23 cellular contexts compared by ENCODE assay signal in the genomic region with DNA sequence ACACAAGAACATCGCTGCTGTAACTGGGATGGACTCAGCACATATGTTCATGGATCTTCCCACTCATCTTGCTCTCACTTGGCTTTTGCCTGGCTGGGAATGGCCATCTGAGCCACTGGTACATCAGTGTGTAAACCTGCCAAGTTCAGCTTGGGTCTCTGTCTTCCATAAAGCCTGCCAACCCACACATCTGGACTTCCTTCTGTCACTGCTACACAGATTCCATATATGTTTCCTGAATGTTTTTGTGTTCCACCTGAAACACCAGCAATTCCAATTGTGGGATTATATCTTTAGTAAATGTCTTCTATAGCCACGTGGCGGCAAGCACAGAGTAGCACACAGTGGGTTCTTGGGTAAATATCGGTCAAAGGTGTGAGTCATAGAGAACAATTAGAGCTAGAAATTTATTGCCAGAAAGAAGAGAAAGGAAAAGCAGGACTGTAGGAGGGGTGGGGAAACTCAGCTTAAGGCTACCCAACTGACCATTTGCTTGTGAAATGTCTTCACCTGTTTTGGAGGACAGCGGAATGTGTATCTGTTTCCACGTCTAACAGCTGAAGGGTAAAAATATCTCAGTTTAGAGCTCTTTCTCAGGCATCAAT.
"Had no signal": no experiment of that assay in that cellular context is flagged by ENCODE, and none has a peak within 500 bp of the region (broad histone marks: within the 10 kb centered on the region; RNA-seq: fewer than 3 reads in every experiment).

No MANE protein-coding gene starts in this region.

- H3K27me3 ChIP-seq: brain microvascular endothelial cell, dorsolateral prefrontal cortex, esophagus muscularis mucosa, hepatocyte, thyroid gland had no signal

- H3K79me2 ChIP-seq: hepatocyte had no signal

- H3K4me3 ChIP-seq: dorsolateral prefrontal cortex, esophagus muscularis mucosa, hepatocyte, lower lobe of right lung, thyroid gland had no signal

- ATAC-seq: activated naive CD8-positive, alpha-beta T cell treated with anti-CD3 and anti-CD28 coated beads, Interleukin-2, amount 50 U/mL, for 24 hours; effector memory CD8-positive, alpha-beta T cell; left lobe of liver; lower lobe of right lung; natural killer cell; T-helper 17 cell had no signal

- H3K4me3 Mint-ChIP-seq: activated CD4-positive, alpha-beta memory T cell treated with anti-CD3 and anti-CD28 coated beads for 36 hours; activated naive CD8-positive, alpha-beta T cell treated with anti-CD3 and anti-CD28 coated beads, Interleukin-2, amount 50 U/mL, for 24 hours; effector memory CD8-positive, alpha-beta T cell; immature natural killer cell; natural killer cell; T-helper 17 cell had no signal

- H3K9me3 ChIP-seq: esophagus muscularis mucosa, lower lobe of right lung, thyroid gland had no signal

- H3K4me2 ChIP-seq: hepatocyte had no signal

- H3K27ac ChIP-seq: brain microvascular endothelial cell, dorsolateral prefrontal cortex, esophagus muscularis mucosa, hepatocyte, lower lobe of right lung, thyroid gland had no signal

- H3K27ac Mint-ChIP-seq: activated CD4-positive, alpha-beta memory T cell treated with anti-CD3 and anti-CD28 coated beads for 36 hours; activated naive CD8-positive, alpha-beta T cell treated with anti-CD3 and anti-CD28 coated beads, Interleukin-2, amount 50 U/mL, for 24 hours; effector memory CD8-positive, alpha-beta T cell; immature natural killer cell; natural killer cell; progenitor cell of endocrine pancreas; T-helper 17 cell had no signal

- H3K9me3 Mint-ChIP-seq: activated CD4-positive, alpha-beta memory T cell treated with anti-CD3 and anti-CD28 coated beads for 36 hours; activated naive CD8-positive, alpha-beta T cell treated with anti-CD3 and anti-CD28 coated beads, Interleukin-2, amount 50 U/mL, for 24 hours; effector memory CD8-positive, alpha-beta T cell; natural killer cell had no signal

- H2AFZ ChIP-seq: hepatocyte had no signal

- DNase-seq: activated CD4-positive, alpha-beta memory T cell treated with anti-CD3 and anti-CD28 coated beads for 36 hours; activated CD4-positive, alpha-beta T cell treated with anti-CD3 and anti-CD28 coated beads for 48 hours; activated CD4-positive, CD25-positive, alpha-beta regulatory T cell; activated gamma-delta T cell; activated naive CD4-positive, alpha-beta T cell treated with anti-CD3 and anti-CD28 coated beads, Interleukin-2, amount 50 U/mL, for 16 hours; activated naive CD8-positive, alpha-beta T cell treated with anti-CD3 and anti-CD28 coated beads, Interleukin-2, amount 50 U/mL, for 24 hours; brain microvascular endothelial cell; central memory CD4-positive, alpha-beta T cell; dorsolateral prefrontal cortex; effector memory CD8-positive, alpha-beta T cell; glutamatergic neuron; immature natural killer cell; lower lobe of right lung; natural killer cell; stimulated activated CD4-positive, alpha-beta T cell treated with anti-CD3 and anti-CD28 coated beads, Interleukin-4, amount 100 ng/mL, for 24 hours; stimulated activated naive CD4-positive, alpha-beta T cell treated with Interleukin-2 at 50 U/mL for 16 hours; substantia nigra; T-helper 17 cell; thyroid gland had no signal

- H3K4me1 Mint-ChIP-seq: activated naive CD8-positive, alpha-beta T cell treated with anti-CD3 and anti-CD28 coated beads, Interleukin-2, amount 50 U/mL, for 24 hours; immature natural killer cell; natural killer cell; T-helper 17 cell had no signal

- H3K4me1 ChIP-seq: esophagus muscularis mucosa, lower lobe of right lung, thyroid gland had no signal

- H3K36me3 Mint-ChIP-seq: activated CD4-positive, alpha-beta memory T cell treated with anti-CD3 and anti-CD28 coated beads for 36 hours; immature natural killer cell; natural killer cell had no signal

- H3K36me3 ChIP-seq: brain microvascular endothelial cell, esophagus muscularis mucosa, lower lobe of right lung, thyroid gland had no signal
